ENCODE assay signal across 23 cellular contexts in the genomic region with DNA sequence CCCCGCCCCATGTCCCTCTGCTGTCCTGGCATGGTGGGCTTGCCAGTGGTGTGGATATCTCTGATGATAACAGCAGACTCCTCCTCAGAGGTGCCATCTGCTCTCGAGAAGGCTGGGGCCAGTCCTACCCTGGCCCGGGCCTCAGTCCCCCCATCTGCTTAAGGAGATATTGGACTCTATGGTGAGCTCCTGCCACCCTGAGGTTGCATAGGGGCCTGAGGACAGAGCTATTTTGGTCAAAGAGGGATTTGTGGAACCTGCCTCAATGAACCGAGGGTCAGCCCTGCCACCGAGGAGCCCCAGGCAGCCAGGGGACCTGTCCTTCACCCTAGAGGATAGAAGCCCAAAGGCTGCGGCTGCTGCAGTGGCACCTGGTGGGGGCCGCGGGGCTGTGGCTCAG. TPM values are rescaled to one million over a fixed set of nuclear protein-coding genes. Genes with fewer than 3 reads are reported as not detected.
"Had no signal": no experiment of that assay in that cellular context is flagged by ENCODE, and none has a peak within 500 bp of the region (broad histone marks: within the 10 kb centered on the region; RNA-seq: fewer than 3 reads in every experiment).

No MANE protein-coding gene starts in this region.

- H3K27ac ChIP-seq: esophagus squamous epithelium, gastroesophageal sphincter, left ventricle myocardium inferior, lower lobe of right lung, ovary, suprapubic skin, tibial artery, upper lobe of left lung, uterus had no signal

- H3K36me3 Mint-ChIP-seq: mesothelial cell of epicardium, natural killer cell had no signal

- ATAC-seq: gastroesophageal sphincter, lower lobe of right lung, natural killer cell, right cardiac atrium had no signal

- H3K36me3 ChIP-seq: esophagus squamous epithelium, left ventricle myocardium inferior, lower lobe of right lung, ovary, suprapubic skin, tibial artery, upper lobe of left lung, uterus had no signal

- H3K9me3 ChIP-seq: esophagus squamous epithelium, gastroesophageal sphincter, left ventricle myocardium inferior, lower lobe of right lung, ovary, suprapubic skin, tibial artery, upper lobe of left lung, uterus had no signal

- H3K27me3 Mint-ChIP-seq: progenitor cell of endocrine pancreas had no signal

- H3K27me3 ChIP-seq: ovary, upper lobe of left lung, uterus had no signal

- H3K4me3 ChIP-seq: esophagus squamous epithelium, gastroesophageal sphincter, left ventricle myocardium inferior, lower lobe of right lung, ovary, suprapubic skin, tibial artery, upper lobe of left lung, uterus had no signal

- H3K27ac Mint-ChIP-seq: dendritic cell treated with granulocyte-macrophage colony-stimulating factor and Interleukin-4, amounts not matched to agents 40 ng/mL and 50 ng/mL, for 4 days; memory B cell; mesothelial cell of epicardium; natural killer cell; progenitor cell of endocrine pancreas had no signal

- DNase-seq: esophagus squamous epithelium; foreskin fibroblast; glutamatergic neuron; islet precursor cell; left ventricle myocardium inferior; lower lobe of right lung; natural killer cell; ovary; right cardiac atrium; small intestine; stimulated activated CD4-positive, alpha-beta T cell treated with anti-CD3 and anti-CD28 coated beads, Interleukin-2, amount 100 ng/mL, for 48 hours; stimulated activated naive CD4-positive, alpha-beta T cell treated with Interleukin-2 at 50 U/mL for 16 hours; tibial artery; uterus had no signal

- H3K4me1 Mint-ChIP-seq: memory B cell, mesothelial cell of epicardium, natural killer cell had no signal

- H3K4me3 Mint-ChIP-seq: dendritic cell treated with granulocyte-macrophage colony-stimulating factor and Interleukin-4, amounts not matched to agents 40 ng/mL and 50 ng/mL, for 4 days; memory B cell; mesothelial cell of epicardium; natural killer cell; neural crest cell had no signal

- H3K4me1 ChIP-seq: esophagus squamous epithelium, gastroesophageal sphincter, left ventricle myocardium inferior, lower lobe of right lung, suprapubic skin, tibial artery, upper lobe of left lung, uterus had no signal

- H3K9me3 Mint-ChIP-seq: dendritic cell treated with granulocyte-macrophage colony-stimulating factor and Interleukin-4, amounts not matched to agents 40 ng/mL and 50 ng/mL, for 4 days; mesothelial cell of epicardium; natural killer cell; neural crest cell had no signal

RNA-seq across cellular contexts. Expression of gene NTNG2, which starts 32.6 kb away (rescaled TPM):
- total RNA-seq: epithelial cell of proximal tubule had no signal
